Comparison of ENCODE assay signal across 17 cellular contexts in genomic region chr5:765948-766631, GRCh38.
DNase-seq lines count a peak whose midpoint lies in the region; ATAC-seq and TF ChIP-seq lines count a peak whose summit lies in the region.
"Had no signal": no experiment of that assay in that cellular context is flagged by ENCODE, and none has a peak within 500 bp of the region (broad histone marks: within the 10 kb centered on the region; RNA-seq: fewer than 3 reads in every experiment).

No MANE protein-coding gene starts in this region.

- peaks cover 16% of the 10 kb centered on the region for H3K36me3 Mint-ChIP-seq in nephron progenitor cell (ENCODE audit: low read depth)
- H3K36me3 Mint-ChIP-seq: CD8-positive, alpha-beta T cell had no signal

- H3K9me3 Mint-ChIP-seq in nephron progenitor cell: peaks cover 16% of the 10 kb centered on the region
- H3K9me3 Mint-ChIP-seq: activated T-helper 2 cell treated with anti-CD3 and anti-CD28 coated beads, Interferon-gamma antibody, Interleukin-2, Interleukin-4, amounts not matched to agents 10 μg/mL and 5 μg/mL and 100 μg/mL, durations not matched to agents 14 hours and 24 hours and 36 hours; CD8-positive, alpha-beta T cell had no signal

- no peak overlapping the region for H3K4me3 ChIP-seq in coronary artery
- H3K4me3 ChIP-seq: body of pancreas, ovary, sigmoid colon had no signal

- TF ChIP-seq CTCF in coronary artery (IDR thresholded peaks at IDR 0.05) (no peak), nephron progenitor cell (IDR thresholded peaks at IDR 0.05) (no peak)

- DNase-seq in stimulated activated CD4-positive, alpha-beta T cell treated with anti-CD3 and anti-CD28 coated beads, Interleukin-15, amount 100 ng/mL, for 24 hours: peak; percentile 1
- no peak for DNase-seq in stimulated activated CD4-positive, alpha-beta T cell treated with anti-CD3 and anti-CD28 coated beads, Interleukin-4, amount 100 ng/mL, for 24 hours
- DNase-seq in coronary artery (ENCODE audit: low spot score) (peak; percentile 74), nephron progenitor cell (no peak), NCI-H510A (lab: John Stamatoyannopoulos, UW) (no peak)
- DNase-seq: activated CD4-positive, CD25-positive, alpha-beta regulatory T cell treated with anti-CD3 and anti-CD28 coated beads, Interleukin-2, amount 50 U/mL, for 72 hours; kidney glomerular epithelial cell; NCI-H1092; NCI-H1930; NCI-H774 had no signal

- ATAC-seq in GM19395 (IDR thresholded peaks at IDR 0.05; ENCODE audit: unreplicated experiment): no peak
- ATAC-seq in GM21717 (IDR thresholded peaks at IDR 0.05; ENCODE audit: unreplicated experiment): no peak
- ATAC-seq: body of pancreas; CD8-positive, alpha-beta T cell had no signal

- H3K4me3 Mint-ChIP-seq in nephron progenitor cell: no peak overlapping the region
- H3K4me3 Mint-ChIP-seq: CD8-positive, alpha-beta T cell had no signal

- H3K27me3 Mint-ChIP-seq in nephron progenitor cell (ENCODE audit: low read depth, poor library complexity): peaks cover 26% of the 10 kb centered on the region

- H3K4me1 Mint-ChIP-seq in nephron progenitor cell: peaks cover 3% of the 10 kb centered on the region

- H3K27ac Mint-ChIP-seq in nephron progenitor cell: peak overlapping the region; percentile 71
- H3K27ac Mint-ChIP-seq: activated T-helper 2 cell treated with anti-CD3 and anti-CD28 coated beads, Interferon-gamma antibody, Interleukin-2, Interleukin-4, amounts not matched to agents 10 μg/mL and 5 μg/mL and 100 μg/mL, durations not matched to agents 14 hours and 24 hours and 36 hours; CD8-positive, alpha-beta T cell had no signal

- H3K27ac ChIP-seq in coronary artery: no peak overlapping the region
- H3K27ac ChIP-seq: body of pancreas, ovary, sigmoid colon had no signal

Comparison
In these comparisons a context has a peak if more than half of its experiments do, and no peak if none do; other contexts are left out.
1. DNase-seq: peak in stimulated activated CD4-positive, alpha-beta T cell treated with anti-CD3 and anti-CD28 coated beads, Interleukin-15, amount 100 ng/mL, for 24 hours (single experiment) and coronary artery (single experiment); none in stimulated activated CD4-positive, alpha-beta T cell treated with anti-CD3 and anti-CD28 coated beads, Interleukin-4, amount 100 ng/mL, for 24 hours (single experiment), nephron progenitor cell (single experiment) and NCI-H510A (single experiment).